ENCODE assay signal across 20 cellular contexts in the genomic region with DNA sequence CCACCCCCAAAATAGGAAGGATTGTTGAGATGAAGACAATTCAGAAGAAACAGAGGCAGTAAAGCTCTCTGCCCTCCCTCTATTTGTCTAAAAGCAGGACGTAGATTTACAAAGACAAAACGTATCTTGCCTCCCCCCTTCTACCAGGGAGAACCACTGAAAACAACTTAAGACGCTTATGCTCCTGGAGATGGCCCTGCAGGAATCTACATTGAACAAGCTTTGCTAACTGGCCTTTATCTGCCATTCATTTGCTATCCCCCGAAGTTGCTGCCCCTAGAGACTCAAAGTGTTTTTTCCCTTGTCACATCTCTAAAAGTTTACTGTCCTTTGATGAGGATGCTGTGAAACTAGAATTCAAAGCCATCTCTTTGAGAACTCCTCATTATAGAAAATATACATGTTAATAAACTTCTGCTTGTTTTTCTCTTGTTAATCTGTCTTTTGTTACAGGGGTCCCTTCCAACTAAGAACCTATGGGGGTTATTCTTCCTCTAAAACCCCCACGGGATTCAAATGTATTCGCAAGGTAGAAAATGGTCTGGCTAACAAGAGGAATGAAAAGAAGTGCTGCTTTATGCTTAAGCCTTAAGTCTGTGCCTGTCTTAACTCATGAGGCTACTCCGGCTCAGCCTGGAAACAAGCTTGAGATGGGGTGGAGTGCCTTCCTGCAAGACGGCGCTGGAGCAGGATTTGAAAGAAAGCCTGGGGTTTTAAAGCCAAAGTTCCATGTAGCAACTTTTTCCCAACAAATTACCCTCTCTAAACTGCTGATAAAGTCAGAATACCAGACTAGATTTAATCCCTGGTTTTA.
"Had no signal": no experiment of that assay in that cellular context is flagged by ENCODE, and none has a peak within 500 bp of the region (broad histone marks: within the 10 kb centered on the region; RNA-seq: fewer than 3 reads in every experiment).

No MANE protein-coding gene starts in this region.

- H3K27me3 Mint-ChIP-seq: activated CD4-positive, alpha-beta memory T cell treated with anti-CD3 and anti-CD28 coated beads, Interleukin-2, amount 10 ng/mL, durations not matched to agents 7 days and 5 days; activated CD4-positive, alpha-beta T cell treated with anti-CD3 and anti-CD28 coated beads for 36 hours; activated naive CD4-positive, alpha-beta T cell treated with anti-CD3 and anti-CD28 coated beads, Interleukin-2, amount 10 ng/mL, durations not matched to agents 7 days and 5 days; activated T-cell treated with anti-CD3 and anti-CD28 coated beads, Interleukin-2, amount 50 U/mL, for 24 hours had no signal

- ATAC-seq: activated CD4-positive, alpha-beta T cell treated with anti-CD3 and anti-CD28 coated beads for 36 hours; psoas muscle; right cardiac atrium; stimulated activated naive CD8-positive, alpha-beta T cell treated with anti-CD3 and anti-CD28 coated beads, Interleukin-15, Interleukin-2, amounts not matched to agents 100 U/mL and 50 U/mL, for 24 hours had no signal

- DNase-seq: activated CD4-positive, alpha-beta memory T cell treated with anti-CD3 and anti-CD28 coated beads, Interleukin-2, amount 10 ng/mL, durations not matched to agents 7 days and 5 days; activated CD4-positive, alpha-beta T cell treated with anti-CD3 and anti-CD28 coated beads for 36 hours; activated naive CD4-positive, alpha-beta T cell treated with anti-CD3 and anti-CD28 coated beads, Interleukin-2, amount 10 ng/mL, durations not matched to agents 7 days and 5 days; activated T-cell treated with anti-CD3 and anti-CD28 coated beads, Interleukin-2, amount 50 U/mL, for 24 hours; aorta; brain microvascular endothelial cell; central memory CD4-positive, alpha-beta T cell; dorsolateral prefrontal cortex; foreskin melanocyte; glutamatergic neuron; immature natural killer cell; kidney glomerular epithelial cell; ovary; psoas muscle; right cardiac atrium; stimulated activated naive CD8-positive, alpha-beta T cell treated with anti-CD3 and anti-CD28 coated beads, Interleukin-15, Interleukin-2, amounts not matched to agents 100 U/mL and 50 U/mL, for 24 hours; substantia nigra; tibial artery had no signal

- FAIRE-seq: colon had no signal

- H3K36me3 ChIP-seq: brain microvascular endothelial cell, ovary, tibial artery had no signal

- H3K4me3 ChIP-seq: dorsolateral prefrontal cortex, ovary, psoas muscle, tibial artery had no signal

- H3K9me3 Mint-ChIP-seq: activated CD4-positive, alpha-beta memory T cell treated with anti-CD3 and anti-CD28 coated beads, Interleukin-2, amount 10 ng/mL, durations not matched to agents 7 days and 5 days; activated naive CD4-positive, alpha-beta T cell treated with anti-CD3 and anti-CD28 coated beads, Interleukin-2, amount 10 ng/mL, durations not matched to agents 7 days and 5 days; activated T-cell treated with anti-CD3 and anti-CD28 coated beads, Interleukin-2, amount 50 U/mL, for 24 hours; immature natural killer cell; memory B cell had no signal

- H3K9me3 ChIP-seq: ovary, psoas muscle, tibial artery had no signal

- H3K27ac Mint-ChIP-seq: activated CD4-positive, alpha-beta memory T cell treated with anti-CD3 and anti-CD28 coated beads, Interleukin-2, amount 10 ng/mL, durations not matched to agents 7 days and 5 days; activated CD4-positive, alpha-beta T cell treated with anti-CD3 and anti-CD28 coated beads for 36 hours; activated naive CD4-positive, alpha-beta T cell treated with anti-CD3 and anti-CD28 coated beads, Interleukin-2, amount 10 ng/mL, durations not matched to agents 7 days and 5 days; memory B cell had no signal

- H3K36me3 Mint-ChIP-seq: activated naive CD4-positive, alpha-beta T cell treated with anti-CD3 and anti-CD28 coated beads, Interleukin-2, amount 10 ng/mL, durations not matched to agents 7 days and 5 days; immature natural killer cell; memory B cell had no signal

- H3K27me3 ChIP-seq: brain microvascular endothelial cell, dorsolateral prefrontal cortex, ovary had no signal

- H3K27ac ChIP-seq: brain microvascular endothelial cell, dorsolateral prefrontal cortex, ovary, psoas muscle, tibial artery had no signal

- H3K4me3 Mint-ChIP-seq: activated CD4-positive, alpha-beta memory T cell treated with anti-CD3 and anti-CD28 coated beads, Interleukin-2, amount 10 ng/mL, durations not matched to agents 7 days and 5 days; activated CD4-positive, alpha-beta T cell treated with anti-CD3 and anti-CD28 coated beads for 36 hours; activated naive CD4-positive, alpha-beta T cell treated with anti-CD3 and anti-CD28 coated beads, Interleukin-2, amount 10 ng/mL, durations not matched to agents 7 days and 5 days; activated T-cell treated with anti-CD3 and anti-CD28 coated beads, Interleukin-2, amount 50 U/mL, for 24 hours; immature natural killer cell; memory B cell had no signal
